Comparison of ENCODE assay signal across 14 cellular contexts in the genomic region with DNA sequence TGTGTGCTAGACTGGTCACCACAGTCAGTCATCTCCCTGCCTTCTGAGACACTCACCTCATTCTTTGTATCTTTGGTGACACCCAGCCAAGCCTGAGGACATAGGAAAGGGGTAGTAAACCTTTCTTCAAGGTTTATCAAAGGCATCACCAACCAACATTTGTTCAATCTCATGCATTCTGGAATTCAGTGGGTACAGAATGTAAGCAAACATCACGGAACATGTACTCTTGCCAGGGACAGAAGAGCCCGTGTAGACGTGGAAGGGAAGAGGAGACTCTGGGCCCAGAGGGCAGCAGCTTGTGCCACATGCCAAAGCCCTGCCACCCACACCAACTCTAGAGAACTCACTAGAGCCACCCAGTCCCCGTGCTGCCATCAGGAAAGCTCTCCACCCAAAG. TPM values are rescaled to one million over a fixed set of nuclear protein-coding genes. Genes with fewer than 3 reads are reported as not detected.
DNase-seq lines count a peak whose midpoint lies in the region; ATAC-seq and TF ChIP-seq lines count a peak whose summit lies in the region.
"Had no signal": no experiment of that assay in that cellular context is flagged by ENCODE, and none has a peak within 500 bp of the region (broad histone marks: within the 10 kb centered on the region; RNA-seq: fewer than 3 reads in every experiment).

No MANE protein-coding gene starts in this region.

- H2BK12ac ChIP-seq in mesenchymal stem cell (ENCODE audit: low read length in 2 of 2): no peak overlapping the region
- peak overlapping the region; percentile 59 for H2BK12ac ChIP-seq in trophoblast cell (ENCODE audit: low read length)

- no peak overlapping the region for H3K4me3 ChIP-seq in LNCaP clone FGC (ENCODE audit: low read depth, low read length)
- no peak overlapping the region for H3K4me3 ChIP-seq in mesenchymal stem cell (ENCODE audit: insufficient read depth in 1 of 2, low read depth in 1 of 2, low read length in 2 of 2)
- no peak overlapping the region for H3K4me3 ChIP-seq in trophoblast cell (ENCODE audit: low read depth, low read length)

- H3K23ac ChIP-seq in mesenchymal stem cell (ENCODE audit: low read length in 2 of 2) (no peak overlapping the region), trophoblast cell (ENCODE audit: low read length) (no peak overlapping the region)

- no peak overlapping the region for H4K8ac ChIP-seq in mesenchymal stem cell (ENCODE audit: low read length)
- H4K8ac ChIP-seq in trophoblast cell (ENCODE audit: low read depth, low read length): peak overlapping the region; percentile 33

- no peak overlapping the region for H3K9ac ChIP-seq in mesenchymal stem cell (ENCODE audit: low read length)
- no peak overlapping the region for H3K9ac ChIP-seq in trophoblast cell (ENCODE audit: low read length)

- H3K18ac ChIP-seq in mesenchymal stem cell (ENCODE audit: low read depth in 1 of 2, low read length in 2 of 2) (no peak overlapping the region), trophoblast cell (ENCODE audit: low read length) (peak overlapping the region; percentile 61)

- no peak overlapping the region for H4K91ac ChIP-seq in mesenchymal stem cell (ENCODE audit: low read length)
- H4K91ac ChIP-seq in trophoblast cell (ENCODE audit: low read depth, low read length): peak overlapping the region; percentile 32

- H3K79me1 ChIP-seq in mesenchymal stem cell (replicated peaks; ENCODE audit: low read length, poor library complexity, severe bottlenecking): no peaks in the 10 kb centered on the region
- H3K79me1 ChIP-seq in trophoblast cell (ENCODE audit: low read length): peaks cover 31% of the 10 kb centered on the region

- no peak overlapping the region for H3K14ac ChIP-seq in mesenchymal stem cell (ENCODE audit: low read length in 2 of 2)
- peak overlapping the region; percentile 57 for H3K14ac ChIP-seq in trophoblast cell (ENCODE audit: low read length)

- H2AK5ac ChIP-seq in mesenchymal stem cell (ENCODE audit: low read length, severe bottlenecking) (no peak overlapping the region), trophoblast cell (ENCODE audit: low read length) (peak overlapping the region; percentile 73)

- H3K27ac ChIP-seq in mesenchymal stem cell (ENCODE audit: low read length, poor library complexity, severe bottlenecking) (no peak overlapping the region), trophoblast cell (ENCODE audit: low read depth, low read length) (no peak overlapping the region)

- no peak overlapping the region for H3K4ac ChIP-seq in mesenchymal stem cell (ENCODE audit: low read depth in 1 of 2, low read length in 2 of 2)
- peak overlapping the region; percentile 29 for H3K4ac ChIP-seq in trophoblast cell (ENCODE audit: low read depth, low read length)

- peak overlapping the region; percentile 19 for H2BK15ac ChIP-seq in mesenchymal stem cell (ENCODE audit: low read depth, poor library complexity, severe bottlenecking)

- WGBS in mesenchymal stem cell: 75% methylated on average over 4 of the region's 4 CpGs
- WGBS in trophoblast cell (ENCODE audit: extremely low coverage, insufficient coverage, insufficient read length): no CpG with 5 or more reads among the region's 4 CpGs

- H3K4me2 ChIP-seq in mesenchymal stem cell (ENCODE audit: low read length, poor library complexity, severe bottlenecking): no peak overlapping the region
- H3K4me2 ChIP-seq in trophoblast cell (ENCODE audit: low read length): no peak overlapping the region

- no peaks in the 10 kb centered on the region for H3K36me3 ChIP-seq in mesenchymal stem cell (ENCODE audit: control insufficient read depth in 1 of 2, insufficient read depth in 2 of 2, low read depth in 1 of 2, low read length in 2 of 2)
- peaks cover 6 to 12% of the 10 kb centered on the region in 2 experiments for H3K36me3 ChIP-seq in trophoblast cell (ENCODE audit: control insufficient read depth in 1 of 2, insufficient read depth in 2 of 2, low read length in 2 of 2)

- DNase-seq in LNCaP clone FGC (ENCODE audit: low read depth) (peak; percentile 91), mesenchymal stem cell (no peak), trophoblast cell (no peak), NCI-H526 treated with DMSO at 0.1 percent for 48 hours (lab: John Stamatoyannopoulos, UW) (no peak), NCI-H446 (lab: John Stamatoyannopoulos, UW) (no peak), ureter (ENCODE audit: low spot score) (no peak)
- DNase-seq: ACHN; BE2C; Calu3; CD8-positive, alpha-beta T cell; DMS79 treated with DMSO at 0.1 percent for 48 hours; GF-D8; H9 had no signal

- H3K4me1 ChIP-seq in mesenchymal stem cell (ENCODE audit: control insufficient read depth, insufficient read depth, low read depth, low read length) (peaks cover 18% of the 10 kb centered on the region), trophoblast cell (ENCODE audit: control insufficient read depth in 1 of 2, insufficient read depth in 2 of 2, low read length in 2 of 2) (peaks cover 45 to 50% of the 10 kb centered on the region in 2 experiments)

- H3K9me3 ChIP-seq in mesenchymal stem cell (ENCODE audit: control insufficient read depth, low read length): no peaks in the 10 kb centered on the region
- no peaks in the 10 kb centered on the region for H3K9me3 ChIP-seq in trophoblast cell (ENCODE audit: insufficient read depth, low read depth, low read length)
- H3K9me3 ChIP-seq: BE2C had no signal

- H3K27me3 ChIP-seq in mesenchymal stem cell (ENCODE audit: control insufficient read depth in 1 of 2, insufficient read depth in 1 of 2, low read length in 2 of 2) (peaks cover 78 to 84% of the 10 kb centered on the region in 2 experiments), trophoblast cell (ENCODE audit: insufficient read depth, low read length) (no peaks in the 10 kb centered on the region)
- H3K27me3 ChIP-seq: BE2C had no signal

- H3K79me2 ChIP-seq in trophoblast cell (ENCODE audit: control insufficient read depth, insufficient read depth, low read length, poor library complexity): peaks cover 17% of the 10 kb centered on the region

- H4K12ac ChIP-seq in trophoblast cell (ENCODE audit: low read depth, low read length): no peak overlapping the region

- H2BK120ac ChIP-seq in mesenchymal stem cell (ENCODE audit: low read depth, low read length): no peak overlapping the region
- no peak overlapping the region for H2BK120ac ChIP-seq in trophoblast cell (ENCODE audit: insufficient read depth, low read length, poor library complexity)

- ATAC-seq in HG02973 (IDR thresholded peaks at IDR 0.05; ENCODE audit: unreplicated experiment): no peak
- ATAC-seq: CD8-positive, alpha-beta T cell had no signal

- H2BK5ac ChIP-seq in mesenchymal stem cell (ENCODE audit: low read depth, low read length, poor library complexity, severe bottlenecking) (no peak overlapping the region), trophoblast cell (ENCODE audit: low read depth, low read length, poor library complexity) (no peak overlapping the region)

- TF ChIP-seq CTCF in LNCaP clone FGC (IDR thresholded peaks at IDR 0.05; ENCODE audit: control insufficient read depth, extremely low read depth, insufficient read depth): no peak

- H2AFZ ChIP-seq in mesenchymal stem cell (ENCODE audit: low read depth, low read length): no peak overlapping the region
- no peak overlapping the region for H2AFZ ChIP-seq in trophoblast cell (ENCODE audit: insufficient read depth, low read length, poor library complexity)

RNA-seq across cellular contexts. Expression of a gene that starts 4.4 kb away (rescaled TPM):
- polyA plus RNA-seq in mesenchymal stem cell (2013, experiment 1 of 2): 0.04 TPM
- 0.03 TPM for polyA plus RNA-seq in mesenchymal stem cell (2013, experiment 2 of 2)
- 53.7 and 55.4 TPM in 2 replicates for polyA plus RNA-seq in trophoblast cell (2013)
- 0.57 TPM for total RNA-seq in ureter
- total RNA-seq: CD8-positive, alpha-beta T cell had no signal
